Comparison of ENCODE assay signal across 1 cellular context in the genomic region with DNA sequence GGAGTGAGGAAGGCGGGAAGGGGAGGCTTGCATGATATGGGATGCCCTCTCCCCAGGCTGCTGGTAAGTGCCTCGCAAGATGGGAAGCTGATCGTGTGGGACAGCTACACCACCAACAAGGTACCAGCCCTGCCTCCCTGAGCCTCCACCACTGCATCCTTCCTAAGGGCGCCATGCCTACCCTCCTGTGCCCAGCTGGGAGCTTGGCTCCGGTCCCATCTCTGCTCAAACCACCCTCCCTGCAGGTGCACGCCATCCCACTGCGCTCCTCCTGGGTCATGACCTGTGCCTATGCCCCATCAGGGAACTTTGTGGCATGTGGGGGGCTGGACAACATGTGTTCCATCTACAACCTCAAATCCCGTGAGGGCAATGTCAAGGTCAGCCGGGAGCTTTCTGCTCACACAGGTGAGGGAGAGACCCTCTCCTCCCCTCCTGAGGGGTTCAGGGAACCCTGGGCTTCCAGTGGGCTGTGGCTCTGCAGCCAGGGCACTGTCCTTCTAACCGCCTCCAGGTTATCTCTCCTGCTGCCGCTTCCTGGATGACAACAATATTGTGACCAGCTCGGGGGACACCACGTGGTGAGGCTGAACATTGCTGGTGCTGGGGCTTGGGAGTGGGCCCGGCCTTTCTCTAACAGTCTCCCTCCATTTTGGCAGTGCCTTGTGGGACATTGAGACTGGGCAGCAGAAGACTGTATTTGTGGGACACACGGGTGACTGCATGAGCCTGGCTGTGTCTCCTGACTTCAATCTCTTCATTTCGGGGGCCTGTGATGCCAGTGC.
TF ChIP-seq lines count a peak whose summit lies in the region.

No MANE protein-coding gene starts in this region.

TF ChIP-seq in SK-N-SH, 30 proteins besides CTCF, POLR2A, EP300 and RAD21 (continued from another document):
- TF ChIP-seq, protein P1, sequence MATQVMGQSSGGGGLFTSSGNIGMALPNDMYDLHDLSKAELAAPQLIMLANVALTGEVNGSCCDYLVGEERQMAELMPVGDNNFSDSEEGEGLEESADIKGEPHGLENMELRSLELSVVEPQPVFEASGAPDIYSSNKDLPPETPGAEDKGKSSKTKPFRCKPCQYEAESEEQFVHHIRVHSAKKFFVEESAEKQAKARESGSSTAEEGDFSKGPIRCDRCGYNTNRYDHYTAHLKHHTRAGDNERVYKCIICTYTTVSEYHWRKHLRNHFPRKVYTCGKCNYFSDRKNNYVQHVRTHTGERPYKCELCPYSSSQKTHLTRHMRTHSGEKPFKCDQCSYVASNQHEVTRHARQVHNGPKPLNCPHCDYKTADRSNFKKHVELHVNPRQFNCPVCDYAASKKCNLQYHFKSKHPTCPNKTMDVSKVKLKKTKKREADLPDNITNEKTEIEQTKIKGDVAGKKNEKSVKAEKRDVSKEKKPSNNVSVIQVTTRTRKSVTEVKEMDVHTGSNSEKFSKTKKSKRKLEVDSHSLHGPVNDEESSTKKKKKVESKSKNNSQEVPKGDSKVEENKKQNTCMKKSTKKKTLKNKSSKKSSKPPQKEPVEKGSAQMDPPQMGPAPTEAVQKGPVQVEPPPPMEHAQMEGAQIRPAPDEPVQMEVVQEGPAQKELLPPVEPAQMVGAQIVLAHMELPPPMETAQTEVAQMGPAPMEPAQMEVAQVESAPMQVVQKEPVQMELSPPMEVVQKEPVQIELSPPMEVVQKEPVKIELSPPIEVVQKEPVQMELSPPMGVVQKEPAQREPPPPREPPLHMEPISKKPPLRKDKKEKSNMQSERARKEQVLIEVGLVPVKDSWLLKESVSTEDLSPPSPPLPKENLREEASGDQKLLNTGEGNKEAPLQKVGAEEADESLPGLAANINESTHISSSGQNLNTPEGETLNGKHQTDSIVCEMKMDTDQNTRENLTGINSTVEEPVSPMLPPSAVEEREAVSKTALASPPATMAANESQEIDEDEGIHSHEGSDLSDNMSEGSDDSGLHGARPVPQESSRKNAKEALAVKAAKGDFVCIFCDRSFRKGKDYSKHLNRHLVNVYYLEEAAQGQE (IDR thresholded peaks at IDR 0.05; ENCODE audit: low read depth, low read length): no peak
- TF ChIP-seq, protein P2, sequence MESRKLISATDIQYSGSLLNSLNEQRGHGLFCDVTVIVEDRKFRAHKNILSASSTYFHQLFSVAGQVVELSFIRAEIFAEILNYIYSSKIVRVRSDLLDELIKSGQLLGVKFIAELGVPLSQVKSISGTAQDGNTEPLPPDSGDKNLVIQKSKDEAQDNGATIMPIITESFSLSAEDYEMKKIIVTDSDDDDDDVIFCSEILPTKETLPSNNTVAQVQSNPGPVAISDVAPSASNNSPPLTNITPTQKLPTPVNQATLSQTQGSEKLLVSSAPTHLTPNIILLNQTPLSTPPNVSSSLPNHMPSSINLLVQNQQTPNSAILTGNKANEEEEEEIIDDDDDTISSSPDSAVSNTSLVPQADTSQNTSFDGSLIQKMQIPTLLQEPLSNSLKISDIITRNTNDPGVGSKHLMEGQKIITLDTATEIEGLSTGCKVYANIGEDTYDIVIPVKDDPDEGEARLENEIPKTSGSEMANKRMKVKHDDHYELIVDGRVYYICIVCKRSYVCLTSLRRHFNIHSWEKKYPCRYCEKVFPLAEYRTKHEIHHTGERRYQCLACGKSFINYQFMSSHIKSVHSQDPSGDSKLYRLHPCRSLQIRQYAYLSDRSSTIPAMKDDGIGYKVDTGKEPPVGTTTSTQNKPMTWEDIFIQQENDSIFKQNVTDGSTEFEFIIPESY (IDR thresholded peaks at IDR 0.05; ENCODE audit: borderline replicate concordance, low read depth): no peak
